ENCODE assay signal across 18 cellular contexts in genomic region chr19:58579473-58580142, GRCh38. TPM values are rescaled to one million over a fixed set of nuclear protein-coding genes. Genes with fewer than 3 reads are reported as not detected.
DNase-seq lines count a peak whose midpoint lies in the region; ATAC-seq and TF ChIP-seq lines count a peak whose summit lies in the region.
"Had no signal": no experiment of that assay in that cellular context is flagged by ENCODE, and none has a peak within 500 bp of the region (broad histone marks: within the 10 kb centered on the region; RNA-seq: fewer than 3 reads in every experiment).

No MANE protein-coding gene starts in this region.

- intact Hi-C loops in activated CD4-positive, alpha-beta T cell treated with anti-CD3 and anti-CD28 coated beads, Interleukin-2, amount 10 ng/mL, durations not matched to agents 24 days and 14 days (cut with micrococcal nuclease): no loop called here
- intact Hi-C loops in lower leg skin (cut with DNase I; ENCODE audit: low total_unique reads): no loop called here

- peaks cover 10% of the 10 kb centered on the region for H3K36me3 Mint-ChIP-seq in activated CD4-positive, alpha-beta T cell treated with anti-CD3 and anti-CD28 coated beads, Interleukin-2, amount 10 ng/mL, durations not matched to agents 24 days and 14 days (ENCODE audit: low read depth)
- H3K36me3 Mint-ChIP-seq in T-helper 17 cell (ENCODE audit: low read depth) (peaks cover 4% of the 10 kb centered on the region), nephron progenitor cell (ENCODE audit: low read depth) (peaks cover 17% of the 10 kb centered on the region)

- WGBS in lower leg skin, 2 donors: 89 to 92% methylated on average over 8 of the region's 8 CpGs

- H3K27me3 Mint-ChIP-seq in activated CD4-positive, alpha-beta T cell treated with anti-CD3 and anti-CD28 coated beads, Interleukin-2, amount 10 ng/mL, durations not matched to agents 24 days and 14 days: no peaks in the 10 kb centered on the region
- H3K27me3 Mint-ChIP-seq in T-helper 17 cell: no peaks in the 10 kb centered on the region
- H3K27me3 Mint-ChIP-seq in nephron progenitor cell (ENCODE audit: low read depth, poor library complexity): peaks cover 5% of the 10 kb centered on the region
- H3K27me3 Mint-ChIP-seq: dendritic cell treated with granulocyte-macrophage colony-stimulating factor and Interleukin-4, amounts not matched to agents 40 ng/mL and 50 ng/mL, for 4 days; type B pancreatic cell had no signal

- H3K27ac Mint-ChIP-seq in activated CD4-positive, alpha-beta T cell treated with anti-CD3 and anti-CD28 coated beads, Interleukin-2, amount 10 ng/mL, durations not matched to agents 24 days and 14 days: peak overlapping the region; percentile 45
- peak overlapping the region; percentile 92 for H3K27ac Mint-ChIP-seq in T-helper 17 cell
- H3K27ac Mint-ChIP-seq in nephron progenitor cell: peak overlapping the region; percentile 59

- no peak overlapping the region for H3K4me3 ChIP-seq in lower leg skin (ENCODE audit: low read depth, poor library complexity, severe bottlenecking)
- H3K4me3 ChIP-seq: esophagus squamous epithelium had no signal

- H3K4me1 Mint-ChIP-seq in activated CD4-positive, alpha-beta T cell treated with anti-CD3 and anti-CD28 coated beads, Interleukin-2, amount 10 ng/mL, durations not matched to agents 24 days and 14 days: peaks cover 34% of the 10 kb centered on the region
- peaks cover 22% of the 10 kb centered on the region for H3K4me1 Mint-ChIP-seq in T-helper 17 cell
- peaks cover 61% of the 10 kb centered on the region for H3K4me1 Mint-ChIP-seq in nephron progenitor cell

- no peak overlapping the region for H3K4me3 Mint-ChIP-seq in activated CD4-positive, alpha-beta T cell treated with anti-CD3 and anti-CD28 coated beads, Interleukin-2, amount 10 ng/mL, durations not matched to agents 24 days and 14 days
- H3K4me3 Mint-ChIP-seq in T-helper 17 cell: no peak overlapping the region
- H3K4me3 Mint-ChIP-seq in nephron progenitor cell: peak overlapping the region; percentile 45
- H3K4me3 Mint-ChIP-seq: CD14-positive monocyte; dendritic cell treated with granulocyte-macrophage colony-stimulating factor and Interleukin-4, amounts not matched to agents 40 ng/mL and 50 ng/mL, for 4 days had no signal

- peak; percentile 52 for DNase-seq in activated CD4-positive, alpha-beta T cell treated with anti-CD3 and anti-CD28 coated beads, Interleukin-2, amount 10 ng/mL, durations not matched to agents 24 days and 14 days
- no peak for DNase-seq in activated CD4-positive, alpha-beta T cell treated with anti-CD3 and anti-CD28 coated beads, Interleukin-2, amount 50 U/mL, for 4 hours
- DNase-seq in T-helper 17 cell: no peak
- no peak for DNase-seq in nephron progenitor cell
- DNase-seq in lower leg skin (ENCODE audit: low spot score in 2 of 2): no peak
- DNase-seq: activated gamma-delta T cell; DMS79 treated with DMSO at 0.1 percent for 48 hours; esophagus squamous epithelium; islet precursor cell; midbrain; NCI-H1048; PC-3; SK-N-SH; stimulated activated CD4-positive, alpha-beta T cell treated with anti-CD3 and anti-CD28 coated beads, Interleukin-4, amount 100 ng/mL, for 4 hours had no signal

- no peaks in the 10 kb centered on the region for H3K9me3 Mint-ChIP-seq in activated CD4-positive, alpha-beta T cell treated with anti-CD3 and anti-CD28 coated beads, Interleukin-2, amount 10 ng/mL, durations not matched to agents 24 days and 14 days
- no peaks in the 10 kb centered on the region for H3K9me3 Mint-ChIP-seq in nephron progenitor cell
- H3K9me3 Mint-ChIP-seq: dendritic cell treated with granulocyte-macrophage colony-stimulating factor and Interleukin-4, amounts not matched to agents 40 ng/mL and 50 ng/mL, for 4 days; type B pancreatic cell had no signal

- TF ChIP-seq CTCF in nephron progenitor cell (IDR thresholded peaks at IDR 0.05) (no peak), lower leg skin (IDR thresholded peaks at IDR 0.05) (no peak)

- no peak for TF ChIP-seq POLR2A in lower leg skin (IDR thresholded peaks at IDR 0.05)

- ATAC-seq in T-helper 17 cell: no peak
- ATAC-seq in HG03280 (IDR thresholded peaks at IDR 0.05; ENCODE audit: unreplicated experiment): no peak
- ATAC-seq: PC-3 had no signal

- H3K9me3 ChIP-seq in T-helper 17 cell (ENCODE audit: control insufficient read depth, low read length, poor library complexity, severe bottlenecking): no peaks in the 10 kb centered on the region
- H3K9me3 ChIP-seq: esophagus squamous epithelium, SK-N-SH had no signal

RNA-seq across cellular contexts. Expression of gene MZF1, which starts 6.5 kb away (rescaled TPM):
- 21.6 and 23.7 TPM in 2 replicates for total RNA-seq in activated CD4-positive, alpha-beta T cell treated with anti-CD3 and anti-CD28 coated beads, Interleukin-2, amount 10 ng/mL, durations not matched to agents 24 days and 14 days
- total RNA-seq in T-helper 17 cell (10 to 100 TPM; 29.9 to 34.0 TPM), lower leg skin (10 to 100 TPM; 14.8 to 34.7 (median 27.6) TPM)

RNA-seq across cellular contexts. Expression of gene UBE2M, which starts 21.2 kb away (rescaled TPM):
- total RNA-seq in activated CD4-positive, alpha-beta T cell treated with anti-CD3 and anti-CD28 coated beads, Interleukin-2, amount 10 ng/mL, durations not matched to agents 24 days and 14 days: 161 and 175 TPM in 2 replicates
- total RNA-seq in T-helper 17 cell (10 to 100 TPM; 36.1 to 63.5 TPM), lower leg skin (10 to 100 TPM; 14.8 to 37.0 (median 23.6) TPM)

RNA-seq across cellular contexts. Expression of gene CHMP2A, which starts 24.7 kb away (rescaled TPM):
- 108 and 114 TPM in 2 replicates for total RNA-seq in activated CD4-positive, alpha-beta T cell treated with anti-CD3 and anti-CD28 coated beads, Interleukin-2, amount 10 ng/mL, durations not matched to agents 24 days and 14 days
- total RNA-seq in T-helper 17 cell: 10 to 100 TPM; 74.8 to 88.8 TPM
- 100 to 1,000 TPM; 104 to 129 (median 118) TPM for total RNA-seq in lower leg skin

RNA-seq across cellular contexts. Expression of gene TRIM28, which starts 35.7 kb away (rescaled TPM):
- total RNA-seq in activated CD4-positive, alpha-beta T cell treated with anti-CD3 and anti-CD28 coated beads, Interleukin-2, amount 10 ng/mL, durations not matched to agents 24 days and 14 days: 689 and 698 TPM in 2 replicates
- total RNA-seq in T-helper 17 cell (100 to 1,000 TPM; 427 to 525 TPM), lower leg skin (100 to 1,000 TPM; 225 to 412 (median 265) TPM)

RNA-seq across cellular contexts. Expression of gene ZBTB45, which starts 60.0 kb away (rescaled TPM):
- total RNA-seq in activated CD4-positive, alpha-beta T cell treated with anti-CD3 and anti-CD28 coated beads, Interleukin-2, amount 10 ng/mL, durations not matched to agents 24 days and 14 days: 16.8 and 17.5 TPM in 2 replicates
- total RNA-seq in T-helper 17 cell: 1 to 10 TPM; 7.0 to 8.2 TPM
- 10 to 100 TPM; 13.3 to 30.5 (median 18.4) TPM for total RNA-seq in lower leg skin
